In genomic region chr1:205688681-205689080, GRCh38 we compare ENCODE assay signal across 32 cellular contexts.
"Had no signal": no experiment of that assay in that cellular context is flagged by ENCODE, and none has a peak within 500 bp of the region (broad histone marks: within the 10 kb centered on the region; RNA-seq: fewer than 3 reads in every experiment).

No MANE protein-coding gene starts in this region.

- H3K36me3 ChIP-seq: ascending aorta, cardiac muscle cell, MG63, Peyer's patch had no signal

- DNase-seq: activated CD4-positive, alpha-beta T cell treated with anti-CD3 and anti-CD28 coated beads for 1 hour; activated CD4-positive, alpha-beta T cell treated with anti-CD3 and anti-CD28 coated beads for 48 hours; activated CD4-positive, CD25-positive, alpha-beta regulatory T cell; activated CD8-positive, alpha-beta T cell treated with anti-CD3 and anti-CD28 coated beads for 36 hours; activated effector memory CD4-positive, alpha-beta T cell treated with anti-CD3 and anti-CD28 coated beads, Interleukin-2, amount 50 U/mL, for 16 hours; activated naive CD4-positive, alpha-beta T cell treated with Interleukin-2 at 50 U/mL for 16 hours; activated naive CD8-positive, alpha-beta T cell treated with anti-CD3 and anti-CD28 coated beads, Interleukin-2, amount 10 ng/mL, durations not matched to agents 7 days and 5 days; activated T-cell treated with anti-CD3 and anti-CD28 coated beads, Interleukin-2, amount 50 U/mL, for 1 hour; activated T-cell treated with anti-CD3 and anti-CD28 coated beads, Interleukin-2, amount 50 U/mL, for 72 hours; amygdala; Kasumi-1; KG1; MG63; NCI-H1048; NCI-H1436; NCI-H1694; NCI-H1930; NCI-H2081 treated with DMSO at 0.1 percent for 48 hours; NCI-H345; NCI-H524 treated with DMSO at 0.1 percent for 48 hours; PC-3; Peyer's patch; RPMI8226; SIG-M5; SW 1271; T-helper 1 cell; T-helper 2 cell; T-helper 9 cell had no signal

- H3K4me1 ChIP-seq: ascending aorta, Peyer's patch had no signal

- H3K9me3 ChIP-seq: ascending aorta, MG63, Peyer's patch had no signal

- H3K27me3 ChIP-seq: ascending aorta, cardiac muscle cell, MG63, Peyer's patch had no signal

- ATAC-seq: activated CD8-positive, alpha-beta T cell treated with anti-CD3 and anti-CD28 coated beads for 36 hours; activated T-cell treated with anti-CD3 and anti-CD28 coated beads, Interleukin-2, amount 50 U/mL, for 72 hours; activated T-helper 17 cell treated with anti-CD3 and anti-CD28 coated beads, Interleukin-2, amount 50 U/mL, for 72 hours; PC-3 had no signal

- H3K4me3 ChIP-seq: ascending aorta, cardiac muscle cell, MG63, Peyer's patch had no signal

- H3K27ac ChIP-seq: ascending aorta, Peyer's patch, VCaP had no signal
